8 cellular contexts compared by ENCODE assay signal in the genomic region with DNA sequence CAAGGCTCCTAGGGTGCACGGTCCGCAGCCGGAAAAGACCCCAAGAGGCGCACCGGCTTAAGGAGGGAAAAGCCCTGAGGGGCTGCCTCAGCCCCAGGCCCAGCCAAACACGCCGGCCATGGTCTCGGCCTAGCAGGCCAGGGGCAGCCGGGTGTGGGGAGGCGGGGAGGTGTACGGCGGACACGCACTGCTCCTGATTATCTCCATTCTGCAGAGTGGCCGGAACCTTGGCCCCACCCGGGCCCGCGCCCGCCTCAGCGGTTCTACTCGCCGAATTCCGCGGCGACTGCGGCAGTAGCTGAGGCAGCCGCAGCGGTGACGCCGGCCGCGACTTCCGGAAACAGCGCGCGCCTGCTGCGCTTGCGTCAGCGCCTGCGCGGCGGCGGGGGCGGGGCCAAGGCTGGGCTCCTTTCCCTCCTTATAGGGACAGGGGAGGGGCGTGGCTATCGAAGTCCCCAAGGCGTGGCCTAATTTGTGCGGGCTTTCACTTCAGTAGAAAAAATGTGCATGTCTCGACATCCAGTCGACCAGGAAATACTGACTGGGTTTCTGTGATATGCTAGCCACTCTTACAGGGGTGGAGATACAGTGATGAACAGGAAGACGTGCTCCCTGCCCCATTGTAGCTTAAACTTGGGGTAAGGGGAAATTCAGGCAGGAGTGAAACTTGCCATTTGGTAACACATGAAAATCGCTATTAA. TPM values are rescaled to one million over a fixed set of nuclear protein-coding genes. Genes with fewer than 3 reads are reported as not detected.
DNase-seq lines count a peak whose midpoint lies in the region; ATAC-seq and TF ChIP-seq lines count a peak whose summit lies in the region.

A gene with protein sequence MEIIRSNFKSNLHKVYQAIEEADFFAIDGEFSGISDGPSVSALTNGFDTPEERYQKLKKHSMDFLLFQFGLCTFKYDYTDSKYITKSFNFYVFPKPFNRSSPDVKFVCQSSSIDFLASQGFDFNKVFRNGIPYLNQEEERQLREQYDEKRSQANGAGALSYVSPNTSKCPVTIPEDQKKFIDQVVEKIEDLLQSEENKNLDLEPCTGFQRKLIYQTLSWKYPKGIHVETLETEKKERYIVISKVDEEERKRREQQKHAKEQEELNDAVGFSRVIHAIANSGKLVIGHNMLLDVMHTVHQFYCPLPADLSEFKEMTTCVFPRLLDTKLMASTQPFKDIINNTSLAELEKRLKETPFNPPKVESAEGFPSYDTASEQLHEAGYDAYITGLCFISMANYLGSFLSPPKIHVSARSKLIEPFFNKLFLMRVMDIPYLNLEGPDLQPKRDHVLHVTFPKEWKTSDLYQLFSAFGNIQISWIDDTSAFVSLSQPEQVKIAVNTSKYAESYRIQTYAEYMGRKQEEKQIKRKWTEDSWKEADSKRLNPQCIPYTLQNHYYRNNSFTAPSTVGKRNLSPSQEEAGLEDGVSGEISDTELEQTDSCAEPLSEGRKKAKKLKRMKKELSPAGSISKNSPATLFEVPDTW (minus strand): TSS at position 342 of the 701 bp plus-strand sequence. CDS start 135 bp downstream, at position 207.

- DNase-seq in CD4-positive, alpha-beta T cell, result peak; percentile 95 to 98 (median 97)
- DNase-seq in HT-29 (ENCODE audit: low spot score) (peak; percentile 95), lung (ENCODE audit: low spot score) (peak; percentile 97)
- peak; percentile 93 for DNase-seq in NK-92 treated with Interleukin-12 subunit alpha and Interleukin-12 subunit beta, amount 100 ng/mL, for 24 hours (lab: John Stamatoyannopoulos, UW)
- DNase-seq in activated CD8-positive, alpha-beta memory T cell treated with anti-CD3 and anti-CD28 coated beads for 24 hours, result peak; percentile 98
- peak; percentile 97 for DNase-seq in effector CD4-positive, alpha-beta T cell
- DNase-seq in stimulated activated CD4-positive, alpha-beta T cell treated with anti-CD3 and anti-CD28 coated beads, TNF-alpha, amount 100 ng/mL, for 24 hours (ENCODE audit: low read depth in 3 of 3), result peak; percentile 95 to 97 (median 97)

- WGBS in lung, 2 donors, result 1% methylated on average over 49 to 51 of the region's 51 CpGs

- POLR2A ChIA-PET in CD4-positive, alpha-beta T cell (lab: Charles Lee), result interaction anchor here (0.9 to 1.9 kb wide), 3 partner anchors 10 to 710 kb away, joined by 4 to 9 read pairs (median 4); a partner anchor contains a TSS

- no peaks in the 10 kb centered on the region for H3K27me3 Mint-ChIP-seq in CD4-positive, alpha-beta T cell

- ATAC-seq in CD4-positive, alpha-beta T cell (ENCODE audit: poor library complexity), result peak; percentile 63
- ATAC-seq in GM19467 (IDR thresholded peaks at IDR 0.05; ENCODE audit: unreplicated experiment), result peak; percentile 47
- ATAC-seq in lung (ENCODE audit: insufficient read depth, low FRiP score), result peak; percentile 83

- H3K4me3 Mint-ChIP-seq in CD4-positive, alpha-beta T cell, result peak within 1 kb of the TSS; percentile 86

- H3K9me3 Mint-ChIP-seq in CD4-positive, alpha-beta T cell, result peaks cover 3% of the 10 kb centered on the region

- H3K4me1 Mint-ChIP-seq in CD4-positive, alpha-beta T cell (ENCODE audit: low read depth), result peaks cover 52% of the 10 kb centered on the region

- H3K36me3 Mint-ChIP-seq in CD4-positive, alpha-beta T cell (ENCODE audit: low read depth), result peaks cover 65% of the 10 kb centered on the region

- H3K27ac Mint-ChIP-seq in CD4-positive, alpha-beta T cell, result peak within 1 kb of the TSS; percentile 93

- peaks cover 15 to 16% of the 10 kb centered on the region in 2 donors for H3K4me1 ChIP-seq in lung (ENCODE audit: control insufficient read depth in 2 of 2, insufficient read depth in 2 of 2, low read length in 2 of 2)

- no peak for TF ChIP-seq CTCF in CD4-positive, alpha-beta T cell (IDR thresholded peaks at IDR 0.05)
- no peak for TF ChIP-seq CTCF in lung (IDR thresholded peaks at IDR 0.05; ENCODE audit: control extremely low read depth, extremely low read depth)

- H3K27me3 ChIP-seq in CD4-positive, alpha-beta T cell (ENCODE audit: control insufficient read depth, insufficient read depth, low read length), result no peaks in the 10 kb centered on the region
- H3K27me3 ChIP-seq in lung (ENCODE audit: control insufficient read depth, insufficient read depth), result no peaks in the 10 kb centered on the region

- CTCF ChIA-PET in CD4-positive, alpha-beta T cell (lab: Charles Lee), result interaction anchor here (1.5 kb wide), 1 partner anchor 9 kb away, joined by 3 read pairs; no protein-coding TSS in a partner anchor

- peak within 1 kb of the TSS; percentile 87 for H3K4me3 ChIP-seq in lung

- peak within 1 kb of the TSS; percentile 87 for H3K27ac ChIP-seq in CD4-positive, alpha-beta T cell (ENCODE audit: low read depth, low read length)
- peak within 1 kb of the TSS; percentile 97 to 99 for H3K27ac ChIP-seq in lung (ENCODE audit: low read depth in 1 of 2, low read length in 1 of 2)

- no peaks in the 10 kb centered on the region for H3K9me3 ChIP-seq in CD4-positive, alpha-beta T cell (ENCODE audit: control insufficient read depth, low read length)
- H3K9me3 ChIP-seq in lung (ENCODE audit: control insufficient read depth in 2 of 2, insufficient read depth in 1 of 2, low read length in 1 of 2), result no peaks in the 10 kb centered on the region

- intact Hi-C loops in CD4-positive, alpha-beta T cell (cut with DNase I, micrococcal nuclease), result loop anchor here in 1 of 2 experiments (5.0 to 10.0 kb wide), 4 partner anchors 345 to 1015 kb away; a partner anchor contains a TSS

- H3K36me3 ChIP-seq in lung (ENCODE audit: control insufficient read depth in 2 of 2, insufficient read depth in 2 of 2, low read length in 2 of 2), result peaks cover 5 to 11% of the 10 kb centered on the region in 2 donors

RNA-seq across cellular contexts. Expression of the gene that starts here (rescaled TPM):
- 10 to 100 TPM; 27.4 to 28.2 TPM for total RNA-seq in CD4-positive, alpha-beta T cell
- total RNA-seq in HT-29 (2014; rRNA removed; shearing (Covaris generic)), result 10.8 and 10.9 TPM in 2 replicates
- 10 to 100 TPM; 33.6 to 44.4 TPM for total RNA-seq in lung
- 10 to 100 TPM; 12.3 to 16.7 TPM for polyA plus RNA-seq in lung

Comparison
In these comparisons a context has a peak if more than half of its experiments do, and no peak if none do; other contexts are left out.
1. Peak in every context shown above with its lines: DNase-seq, ATAC-seq, H3K4me3 ChIP-seq and H3K27ac ChIP-seq.